Comparison of ENCODE assay signal across 11 cellular contexts in the genomic region with DNA sequence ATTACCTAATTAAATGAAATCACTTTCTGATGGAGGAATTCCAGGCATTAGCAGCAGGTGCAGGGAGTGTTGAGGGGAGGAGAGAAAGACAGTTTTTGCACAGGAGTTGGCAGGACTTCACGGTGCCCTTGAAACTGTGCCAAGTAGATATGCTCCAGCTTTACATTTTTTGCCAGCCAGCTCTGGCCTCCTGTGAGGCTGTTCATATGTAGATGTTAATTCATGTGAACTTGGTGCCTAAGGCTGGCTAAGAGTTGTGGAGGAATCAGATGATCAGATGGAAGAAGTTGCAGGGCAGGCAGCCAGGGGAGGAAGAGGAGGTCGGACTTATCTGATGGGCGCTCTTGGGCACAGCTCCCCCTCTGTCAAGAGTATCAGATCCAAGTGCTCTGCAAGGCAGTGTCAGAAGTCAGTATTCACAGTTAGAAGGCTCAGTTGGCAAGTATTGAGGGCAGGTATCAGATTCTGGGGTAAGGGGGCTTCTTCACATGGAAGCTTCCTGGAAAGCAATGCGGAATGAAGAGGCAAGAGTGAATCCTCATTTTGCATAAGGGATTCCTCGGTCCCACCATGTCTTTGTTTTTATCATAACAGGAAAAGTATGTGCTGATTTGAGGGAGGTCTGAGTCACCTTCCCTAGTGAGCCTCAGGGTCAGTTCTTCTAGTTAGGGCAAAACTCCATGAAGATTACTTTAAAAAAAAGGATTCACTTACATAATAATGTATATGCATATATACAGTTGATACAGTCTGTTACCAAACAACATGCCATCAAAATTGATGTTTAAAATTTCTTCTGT.
DNase-seq lines count a peak whose midpoint lies in the region; ATAC-seq, FAIRE-seq and TF ChIP-seq lines count a peak whose summit lies in the region.
"Had no signal": no experiment of that assay in that cellular context is flagged by ENCODE, and none has a peak within 500 bp of the region (broad histone marks: within the 10 kb centered on the region; RNA-seq: fewer than 3 reads in every experiment).

No MANE protein-coding gene starts in this region.

- H3K36me3 ChIP-seq in brain microvascular endothelial cell (replicated peaks) (no peaks in the 10 kb centered on the region), HepG2 (replicated peaks in 1 of 2; ENCODE audit: control insufficient read depth in 1 of 2, insufficient read depth in 2 of 2, low read length in 2 of 2) (no peaks in the 10 kb centered on the region), kidney (ENCODE audit: control insufficient read depth in 1 of 2, insufficient read depth in 2 of 2, low read length in 2 of 2) (no peaks in the 10 kb centered on the region)
- H3K36me3 ChIP-seq: uterus had no signal

- TF ChIP-seq POLR2A in GM18505 (IDR thresholded peaks at IDR 0.05; ENCODE audit: borderline replicate concordance, extremely low read depth, insufficient read depth, insufficient read length) = no peak
- no peak for TF ChIP-seq POLR2A in HepG2 (IDR thresholded peaks at IDR 0.05; ENCODE audit: insufficient read depth in 1 of 2, low read depth in 2 of 2, low read length in 2 of 2)

- 40% methylated on average over 5 of the region's 5 CpGs for WGBS in HepG2 (ENCODE audit: low lambda C conversion rate)

- H3K4me3 ChIP-seq in brain microvascular endothelial cell (ENCODE audit: low read depth, low read length) = no peak overlapping the region
- H3K4me3 ChIP-seq in HepG2 (replicated peaks in 1 of 3; ENCODE audit: insufficient read depth in 1 of 3, low read depth in 2 of 3, low read length in 3 of 3) = no peak overlapping the region
- no peak overlapping the region for H3K4me3 ChIP-seq in kidney (ENCODE audit: low read length in 2 of 2)
- H3K4me3 ChIP-seq: uterus had no signal

- no TSS peak for BruUV-seq in HepG2 (replicated peaks; lab: Mats Ljungman, UMichigan)

- H3K4me1 ChIP-seq in HepG2 (ENCODE audit: insufficient read depth, low read length) (peaks cover 11% of the 10 kb centered on the region), kidney (ENCODE audit: control insufficient read depth in 1 of 2, insufficient read depth in 1 of 2, low read depth in 1 of 2, low read length in 2 of 2) (peaks cover 12 to 14% of the 10 kb centered on the region in 2 donors)
- H3K4me1 ChIP-seq: uterus had no signal

- H3K9ac ChIP-seq in HepG2 (ENCODE audit: insufficient read depth, low read depth, low read length) (no peak overlapping the region), kidney (ENCODE audit: low read length in 2 of 2) (no peak overlapping the region)

- in situ Hi-C loops in brain microvascular endothelial cell (cut with HindIII; ENCODE audit: low pct_ligation_motif_present, low sequenced_read_pairs) (loop anchor here (25.0 kb wide), 1 partner anchor 130 kb away; no protein-coding TSS in a partner anchor), HepG2 (cut with HindIII; ENCODE audit: extremely low pct_ligation_motif_present, low pct_unique_long_range_greater_than_20kb) (loop anchor here (5.0 kb wide), 1 partner anchor 210 kb away; no protein-coding TSS in a partner anchor)

- intact Hi-C loops in HepG2 (cut with micrococcal nuclease; ENCODE audit: unreplicated experiment) = no loop called here
- intact Hi-C loops in kidney (cut with DNase I) = loop anchor here (10.0 kb wide), 1 partner anchor 533 kb away; no protein-coding TSS in a partner anchor

- H2AFZ ChIP-seq in HepG2 (ENCODE audit: low read length) = no peak overlapping the region

- H3K79me2 ChIP-seq in HepG2 (ENCODE audit: insufficient read depth, low read length) = no peaks in the 10 kb centered on the region

- H4K20me1 ChIP-seq in HepG2 (ENCODE audit: insufficient read depth, low read length) = no peaks in the 10 kb centered on the region

- H3K9me3 ChIP-seq in HepG2 (ENCODE audit: low read length) = no peaks in the 10 kb centered on the region
- H3K9me3 ChIP-seq in kidney (ENCODE audit: control insufficient read depth in 1 of 2, low read length in 2 of 2) = no peaks in the 10 kb centered on the region
- H3K9me3 ChIP-seq: uterus had no signal

- TF ChIP-seq CTCF in brain microvascular endothelial cell (IDR thresholded peaks at IDR 0.05; ENCODE audit: low read depth, low read length, missing control alignments) (no peak), HepG2 (CRISPR knock-in tag; IDR thresholded peaks at IDR 0.05) (no peak), kidney (IDR thresholded peaks at IDR 0.05; ENCODE audit: borderline replicate concordance, extremely low read depth, insufficient read depth) (no peak)

- TF ChIP-seq RAD21 in HepG2 (CRISPR knock-in tag; IDR thresholded peaks at IDR 0.05) = no peak

- no peak for ATAC-seq in GM18505 (IDR thresholded peaks at IDR 0.05; ENCODE audit: unreplicated experiment)
- ATAC-seq in HepG2 = no peak

- H3K27me3 ChIP-seq in brain microvascular endothelial cell (replicated peaks) (no peaks in the 10 kb centered on the region), HepG2 (ENCODE audit: control insufficient read depth in 1 of 2, insufficient read depth in 2 of 2, low read length in 2 of 2) (peaks cover 2 to 50% of the 10 kb centered on the region in 2 experiments; a peak in 4 of 5 replicates)
- H3K27me3 ChIP-seq: uterus had no signal

- CTCF ChIA-PET in HepG2 (lab: Yijun Ruan, JAX; ENCODE audit: low intra/inter-chr PET ratio, low total read pairs) = no interaction called here

- TF ChIP-seq EP300 in HepG2 (IDR thresholded peaks at IDR 0.05; ENCODE audit: low read depth in 2 of 2, low read length in 2 of 2) (no peak), HepG2 (CRISPR knock-in tag; IDR thresholded peaks at IDR 0.05; ENCODE audit: borderline replicate concordance) (no peak)

- FAIRE-seq in HepG2 (lab: Jason Lieb, UNC) (no peak), kidney (lab: Jason Lieb, UNC) (no peak)

- POLR2A ChIA-PET in HepG2 (lab: Yijun Ruan, JAX) = interaction anchor here (0.7 kb wide), 1 partner anchor 60 kb away, joined by 3 read pairs; no protein-coding TSS in a partner anchor

- no peak overlapping the region for H3K27ac ChIP-seq in brain microvascular endothelial cell
- no peak overlapping the region for H3K27ac ChIP-seq in HepG2 (ENCODE audit: extremely low read length, insufficient read depth, low read length)
- no peak overlapping the region for H3K27ac ChIP-seq in kidney (ENCODE audit: low read depth in 2 of 2, low read length in 2 of 2)

- no peak overlapping the region for H3K4me2 ChIP-seq in HepG2 (ENCODE audit: low read depth, low read length)

- DNase-seq in GM04504 (ENCODE audit: low read depth) = peak; percentile 4
- peak; percentile 77 for DNase-seq in NCI-H2171 (lab: John Stamatoyannopoulos, UW)
- peak; percentile 52 for DNase-seq in brain microvascular endothelial cell
- DNase-seq in mucosa of gallbladder (ENCODE audit: low spot score) = peak; percentile 43
- DNase-seq in HepG2 (ENCODE audit: low spot score) = no peak
- DNase-seq in kidney = no peak
- no peak for DNase-seq in central memory CD4-positive, alpha-beta T cell
- DNase-seq: GDM1; stimulated activated CD4-positive, alpha-beta T cell treated with anti-CD3 and anti-CD28 coated beads, Interleukin-4, amount 100 ng/mL, for 4 hours had no signal

TF ChIP-seq in HepG2, 621 proteins besides CTCF, POLR2A, EP300 and RAD21 (continues in another document):
- TF ChIP-seq, protein P1, sequence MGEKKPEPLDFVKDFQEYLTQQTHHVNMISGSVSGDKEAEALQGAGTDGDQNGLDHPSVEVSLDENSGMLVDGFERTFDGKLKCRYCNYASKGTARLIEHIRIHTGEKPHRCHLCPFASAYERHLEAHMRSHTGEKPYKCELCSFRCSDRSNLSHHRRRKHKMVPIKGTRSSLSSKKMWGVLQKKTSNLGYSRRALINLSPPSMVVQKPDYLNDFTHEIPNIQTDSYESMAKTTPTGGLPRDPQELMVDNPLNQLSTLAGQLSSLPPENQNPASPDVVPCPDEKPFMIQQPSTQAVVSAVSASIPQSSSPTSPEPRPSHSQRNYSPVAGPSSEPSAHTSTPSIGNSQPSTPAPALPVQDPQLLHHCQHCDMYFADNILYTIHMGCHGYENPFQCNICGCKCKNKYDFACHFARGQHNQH (CRISPR knock-in tag; IDR thresholded peaks at IDR 0.05) = no peak
- TF ChIP-seq SNAI1 (CRISPR knock-in tag; IDR thresholded peaks at IDR 0.05; ENCODE audit: borderline replicate concordance) (no peak), NR2F2 (IDR thresholded peaks at IDR 0.05; ENCODE audit: borderline replicate concordance, low read depth) (no peak), ATRX (CRISPR knock-in tag; IDR thresholded peaks at IDR 0.05; ENCODE audit: borderline replicate concordance) (no peak), NCOA5 (CRISPR knock-in tag; IDR thresholded peaks at IDR 0.05) (no peak), EEA1 (CRISPR knock-in tag; IDR thresholded peaks at IDR 0.05; ENCODE audit: borderline replicate concordance) (no peak), ZNF383 (CRISPR knock-in tag; IDR thresholded peaks at IDR 0.05; ENCODE audit: borderline replicate concordance) (no peak), TOE1 (CRISPR knock-in tag; IDR thresholded peaks at IDR 0.05) (no peak), ZNF567 (CRISPR knock-in tag; IDR thresholded peaks at IDR 0.05; ENCODE audit: borderline replicate concordance) (no peak), ZFYVE20 (CRISPR knock-in tag; IDR thresholded peaks at IDR 0.05; ENCODE audit: borderline replicate concordance, low read depth) (no peak)
- TF ChIP-seq, protein P2, sequence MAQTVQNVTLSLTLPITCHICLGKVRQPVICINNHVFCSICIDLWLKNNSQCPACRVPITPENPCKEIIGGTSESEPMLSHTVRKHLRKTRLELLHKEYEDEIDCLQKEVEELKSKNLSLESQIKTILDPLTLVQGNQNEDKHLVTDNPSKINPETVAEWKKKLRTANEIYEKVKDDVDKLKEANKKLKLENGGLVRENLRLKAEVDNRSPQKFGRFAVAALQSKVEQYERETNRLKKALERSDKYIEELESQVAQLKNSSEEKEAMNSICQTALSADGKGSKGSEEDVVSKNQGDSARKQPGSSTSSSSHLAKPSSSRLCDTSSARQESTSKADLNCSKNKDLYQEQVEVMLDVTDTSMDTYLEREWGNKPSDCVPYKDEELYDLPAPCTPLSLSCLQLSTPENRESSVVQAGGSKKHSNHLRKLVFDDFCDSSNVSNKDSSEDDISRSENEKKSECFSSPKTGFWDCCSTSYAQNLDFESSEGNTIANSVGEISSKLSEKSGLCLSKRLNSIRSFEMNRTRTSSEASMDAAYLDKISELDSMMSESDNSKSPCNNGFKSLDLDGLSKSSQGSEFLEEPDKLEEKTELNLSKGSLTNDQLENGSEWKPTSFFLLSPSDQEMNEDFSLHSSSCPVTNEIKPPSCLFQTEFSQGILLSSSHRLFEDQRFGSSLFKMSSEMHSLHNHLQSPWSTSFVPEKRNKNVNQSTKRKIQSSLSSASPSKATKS (CRISPR knock-in tag; IDR thresholded peaks at IDR 0.05) = no peak

Comparison
In these comparisons a context has a peak if more than half of its experiments do, and no peak if none do; other contexts are left out.
1. DNase-seq: peak in GM04504 (single experiment), NCI-H2171 (single experiment), brain microvascular endothelial cell (single experiment) and mucosa of gallbladder (single experiment); none in HepG2 (single experiment), kidney (single experiment) and central memory CD4-positive, alpha-beta T cell (single experiment).